Comparison of ENCODE assay signal across 1 cellular context in the genomic region with DNA sequence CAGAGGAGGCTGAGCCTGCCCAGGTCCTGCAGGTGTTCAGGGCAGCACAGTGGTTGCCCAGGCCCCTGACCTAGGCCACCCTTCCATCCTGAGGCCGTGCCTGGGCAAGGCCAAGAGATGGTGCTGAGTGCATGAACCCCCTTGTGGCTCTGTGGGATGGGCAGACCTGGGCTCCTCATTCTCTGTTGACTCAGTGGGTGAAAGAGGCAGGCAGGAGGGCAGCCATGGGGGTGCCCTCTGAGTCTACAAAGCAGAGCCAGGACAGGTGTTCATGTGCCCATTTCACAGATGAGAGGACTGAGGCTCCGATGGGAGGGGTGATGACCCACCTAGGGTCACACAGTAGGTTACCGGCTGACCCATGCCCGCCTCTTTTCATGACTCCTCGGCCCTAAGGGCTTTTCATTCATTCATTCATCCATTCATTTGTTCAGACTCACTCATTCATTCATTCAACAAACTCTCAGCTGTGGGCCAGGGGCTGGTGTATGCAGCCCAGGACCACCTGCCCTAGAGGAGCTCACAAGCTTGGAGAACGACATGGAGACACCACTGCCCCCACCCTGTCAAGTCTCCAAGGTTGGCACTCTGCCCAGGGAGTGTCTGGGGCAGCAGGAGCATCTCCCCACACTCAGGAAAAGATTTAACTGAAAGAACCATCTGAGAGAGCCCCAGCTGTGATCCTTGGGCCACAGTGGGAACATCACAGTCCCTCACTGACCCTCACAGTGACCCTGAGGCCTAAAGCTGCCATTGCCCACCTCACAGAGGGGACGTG.
TF ChIP-seq lines count a peak whose summit lies in the region.

No MANE protein-coding gene starts in this region.

TF ChIP-seq in GM23338, 12 proteins besides CTCF, POLR2A, EP300 and RAD21:
- TF ChIP-seq ZNF331 (CRISPR knock-in tag; IDR thresholded peaks at IDR 0.05; ENCODE audit: low read depth) = no peak
- TF ChIP-seq, protein P1, sequence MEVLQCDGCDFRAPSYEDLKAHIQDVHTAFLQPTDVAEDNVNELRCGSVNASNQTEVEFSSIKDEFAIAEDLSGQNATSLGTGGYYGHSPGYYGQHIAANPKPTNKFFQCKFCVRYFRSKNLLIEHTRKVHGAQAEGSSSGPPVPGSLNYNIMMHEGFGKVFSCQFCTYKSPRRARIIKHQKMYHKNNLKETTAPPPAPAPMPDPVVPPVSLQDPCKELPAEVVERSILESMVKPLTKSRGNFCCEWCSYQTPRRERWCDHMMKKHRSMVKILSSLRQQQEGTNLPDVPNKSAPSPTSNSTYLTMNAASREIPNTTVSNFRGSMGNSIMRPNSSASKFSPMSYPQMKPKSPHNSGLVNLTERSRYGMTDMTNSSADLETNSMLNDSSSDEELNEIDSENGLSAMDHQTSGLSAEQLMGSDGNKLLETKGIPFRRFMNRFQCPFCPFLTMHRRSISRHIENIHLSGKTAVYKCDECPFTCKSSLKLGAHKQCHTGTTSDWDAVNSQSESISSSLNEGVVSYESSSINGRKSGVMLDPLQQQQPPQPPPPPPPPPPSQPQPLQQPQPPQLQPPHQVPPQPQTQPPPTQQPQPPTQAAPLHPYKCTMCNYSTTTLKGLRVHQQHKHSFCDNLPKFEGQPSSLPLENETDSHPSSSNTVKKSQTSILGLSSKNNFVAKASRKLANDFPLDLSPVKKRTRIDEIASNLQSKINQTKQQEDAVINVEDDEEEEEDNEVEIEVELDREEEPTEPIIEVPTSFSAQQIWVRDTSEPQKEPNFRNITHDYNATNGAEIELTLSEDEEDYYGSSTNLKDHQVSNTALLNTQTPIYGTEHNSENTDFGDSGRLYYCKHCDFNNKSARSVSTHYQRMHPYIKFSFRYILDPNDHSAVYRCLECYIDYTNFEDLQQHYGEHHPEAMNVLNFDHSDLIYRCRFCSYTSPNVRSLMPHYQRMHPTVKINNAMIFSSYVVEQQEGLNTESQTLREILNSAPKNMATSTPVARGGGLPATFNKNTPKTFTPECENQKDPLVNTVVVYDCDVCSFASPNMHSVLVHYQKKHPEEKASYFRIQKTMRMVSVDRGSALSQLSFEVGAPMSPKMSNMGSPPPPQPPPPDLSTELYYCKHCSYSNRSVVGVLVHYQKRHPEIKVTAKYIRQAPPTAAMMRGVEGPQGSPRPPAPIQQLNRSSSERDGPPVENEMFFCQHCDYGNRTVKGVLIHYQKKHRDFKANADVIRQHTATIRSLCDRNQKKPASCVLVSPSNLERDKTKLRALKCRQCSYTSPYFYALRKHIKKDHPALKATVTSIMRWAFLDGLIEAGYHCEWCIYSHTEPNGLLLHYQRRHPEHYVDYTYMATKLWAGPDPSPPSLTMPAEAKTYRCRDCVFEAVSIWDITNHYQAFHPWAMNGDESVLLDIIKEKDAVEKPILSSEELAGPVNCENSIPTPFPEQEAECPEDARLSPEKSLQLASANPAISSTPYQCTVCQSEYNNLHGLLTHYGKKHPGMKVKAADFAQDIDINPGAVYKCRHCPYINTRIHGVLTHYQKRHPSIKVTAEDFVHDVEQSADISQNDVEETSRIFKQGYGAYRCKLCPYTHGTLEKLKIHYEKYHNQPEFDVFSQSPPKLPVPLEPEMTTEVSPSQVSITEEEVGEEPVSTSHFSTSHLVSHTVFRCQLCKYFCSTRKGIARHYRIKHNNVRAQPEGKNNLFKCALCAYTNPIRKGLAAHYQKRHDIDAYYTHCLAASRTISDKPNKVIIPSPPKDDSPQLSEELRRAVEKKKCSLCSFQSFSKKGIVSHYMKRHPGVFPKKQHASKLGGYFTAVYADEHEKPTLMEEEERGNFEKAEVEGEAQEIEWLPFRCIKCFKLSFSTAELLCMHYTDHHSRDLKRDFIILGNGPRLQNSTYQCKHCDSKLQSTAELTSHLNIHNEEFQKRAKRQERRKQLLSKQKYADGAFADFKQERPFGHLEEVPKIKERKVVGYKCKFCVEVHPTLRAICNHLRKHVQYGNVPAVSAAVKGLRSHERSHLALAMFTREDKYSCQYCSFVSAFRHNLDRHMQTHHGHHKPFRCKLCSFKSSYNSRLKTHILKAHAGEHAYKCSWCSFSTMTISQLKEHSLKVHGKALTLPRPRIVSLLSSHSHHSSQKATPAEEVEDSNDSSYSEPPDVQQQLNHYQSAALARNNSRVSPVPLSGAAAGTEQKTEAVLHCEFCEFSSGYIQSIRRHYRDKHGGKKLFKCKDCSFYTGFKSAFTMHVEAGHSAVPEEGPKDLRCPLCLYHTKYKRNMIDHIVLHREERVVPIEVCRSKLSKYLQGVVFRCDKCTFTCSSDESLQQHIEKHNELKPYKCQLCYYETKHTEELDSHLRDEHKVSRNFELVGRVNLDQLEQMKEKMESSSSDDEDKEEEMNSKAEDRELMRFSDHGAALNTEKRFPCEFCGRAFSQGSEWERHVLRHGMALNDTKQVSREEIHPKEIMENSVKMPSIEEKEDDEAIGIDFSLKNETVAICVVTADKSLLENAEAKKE (CRISPR knock-in tag; IDR thresholded peaks at IDR 0.05) = no peak
- no peak for TF ChIP-seq EZH2 (IDR thresholded peaks at IDR 0.05; ENCODE audit: low read depth, unreplicated experiment)
- TF ChIP-seq CREB1 (CRISPR knock-in tag; IDR thresholded peaks at IDR 0.05; ENCODE audit: low read depth) = no peak
- no peak for TF ChIP-seq JUNB (IDR thresholded peaks at IDR 0.05; ENCODE audit: unreplicated experiment)
- no peak for TF ChIP-seq ZNF114 (CRISPR knock-in tag; IDR thresholded peaks at IDR 0.05)
- no peak for TF ChIP-seq EZH2phosphoT487 (IDR thresholded peaks at IDR 0.05; ENCODE audit: unreplicated experiment)
- TF ChIP-seq, protein P2, sequence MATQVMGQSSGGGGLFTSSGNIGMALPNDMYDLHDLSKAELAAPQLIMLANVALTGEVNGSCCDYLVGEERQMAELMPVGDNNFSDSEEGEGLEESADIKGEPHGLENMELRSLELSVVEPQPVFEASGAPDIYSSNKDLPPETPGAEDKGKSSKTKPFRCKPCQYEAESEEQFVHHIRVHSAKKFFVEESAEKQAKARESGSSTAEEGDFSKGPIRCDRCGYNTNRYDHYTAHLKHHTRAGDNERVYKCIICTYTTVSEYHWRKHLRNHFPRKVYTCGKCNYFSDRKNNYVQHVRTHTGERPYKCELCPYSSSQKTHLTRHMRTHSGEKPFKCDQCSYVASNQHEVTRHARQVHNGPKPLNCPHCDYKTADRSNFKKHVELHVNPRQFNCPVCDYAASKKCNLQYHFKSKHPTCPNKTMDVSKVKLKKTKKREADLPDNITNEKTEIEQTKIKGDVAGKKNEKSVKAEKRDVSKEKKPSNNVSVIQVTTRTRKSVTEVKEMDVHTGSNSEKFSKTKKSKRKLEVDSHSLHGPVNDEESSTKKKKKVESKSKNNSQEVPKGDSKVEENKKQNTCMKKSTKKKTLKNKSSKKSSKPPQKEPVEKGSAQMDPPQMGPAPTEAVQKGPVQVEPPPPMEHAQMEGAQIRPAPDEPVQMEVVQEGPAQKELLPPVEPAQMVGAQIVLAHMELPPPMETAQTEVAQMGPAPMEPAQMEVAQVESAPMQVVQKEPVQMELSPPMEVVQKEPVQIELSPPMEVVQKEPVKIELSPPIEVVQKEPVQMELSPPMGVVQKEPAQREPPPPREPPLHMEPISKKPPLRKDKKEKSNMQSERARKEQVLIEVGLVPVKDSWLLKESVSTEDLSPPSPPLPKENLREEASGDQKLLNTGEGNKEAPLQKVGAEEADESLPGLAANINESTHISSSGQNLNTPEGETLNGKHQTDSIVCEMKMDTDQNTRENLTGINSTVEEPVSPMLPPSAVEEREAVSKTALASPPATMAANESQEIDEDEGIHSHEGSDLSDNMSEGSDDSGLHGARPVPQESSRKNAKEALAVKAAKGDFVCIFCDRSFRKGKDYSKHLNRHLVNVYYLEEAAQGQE (IDR thresholded peaks at IDR 0.05; ENCODE audit: unreplicated experiment) = no peak
- TF ChIP-seq NANOG (IDR thresholded peaks at IDR 0.05; ENCODE audit: borderline replicate concordance) = no peak
- TF ChIP-seq, protein P3, sequence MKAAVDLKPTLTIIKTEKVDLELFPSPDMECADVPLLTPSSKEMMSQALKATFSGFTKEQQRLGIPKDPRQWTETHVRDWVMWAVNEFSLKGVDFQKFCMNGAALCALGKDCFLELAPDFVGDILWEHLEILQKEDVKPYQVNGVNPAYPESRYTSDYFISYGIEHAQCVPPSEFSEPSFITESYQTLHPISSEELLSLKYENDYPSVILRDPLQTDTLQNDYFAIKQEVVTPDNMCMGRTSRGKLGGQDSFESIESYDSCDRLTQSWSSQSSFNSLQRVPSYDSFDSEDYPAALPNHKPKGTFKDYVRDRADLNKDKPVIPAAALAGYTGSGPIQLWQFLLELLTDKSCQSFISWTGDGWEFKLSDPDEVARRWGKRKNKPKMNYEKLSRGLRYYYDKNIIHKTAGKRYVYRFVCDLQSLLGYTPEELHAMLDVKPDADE (IDR thresholded peaks at IDR 0.05) = no peak
- TF ChIP-seq POLR2AphosphoS5 (IDR thresholded peaks at IDR 0.05; ENCODE audit: low read depth) = no peak
- TF ChIP-seq STAT1 (IDR thresholded peaks at IDR 0.05; ENCODE audit: unreplicated experiment) = no peak
